Comparison of ENCODE assay signal across 10 cellular contexts in genomic region chr12:92650228-92650822, GRCh38. TPM values are rescaled to one million over a fixed set of nuclear protein-coding genes. Genes with fewer than 3 reads are reported as not detected.
A peak's percentile ranks its signal among the peaks of the same experiment; 100 is the strongest.
DNase-seq lines count a peak whose midpoint lies in the region; ATAC-seq, FAIRE-seq and TF ChIP-seq lines count a peak whose summit lies in the region.
"Had no signal": no experiment of that assay in that cellular context is flagged by ENCODE, and none has a peak within 500 bp of the region (broad histone marks: within the 10 kb centered on the region; RNA-seq: fewer than 3 reads in every experiment).

No MANE protein-coding gene starts in this region.

- H3K4me2 ChIP-seq in neural cell (ENCODE audit: low read length), result no peak overlapping the region

- no peaks in the 10 kb centered on the region for H3K9me3 ChIP-seq in neural cell (ENCODE audit: low read length)
- no peaks in the 10 kb centered on the region for H3K9me3 ChIP-seq in tibial nerve
- H3K9me3 ChIP-seq in suprapubic skin, result no peaks in the 10 kb centered on the region
- H3K9me3 ChIP-seq: gastrocnemius medialis had no signal

- H3K36me3 ChIP-seq in neural cell (ENCODE audit: insufficient read depth, low read length) (no peaks in the 10 kb centered on the region), tibial nerve (no peaks in the 10 kb centered on the region), suprapubic skin (no peaks in the 10 kb centered on the region)
- H3K36me3 ChIP-seq: gastrocnemius medialis had no signal

- H3K9me2 ChIP-seq in neural cell (ENCODE audit: insufficient read depth, low read length), result no peaks in the 10 kb centered on the region

- TF ChIP-seq CTCF in VCaP (conservative IDR thresholded peaks at IDR 0.05) (peak; percentile 25), neural cell (IDR thresholded peaks at IDR 0.05; ENCODE audit: poor library complexity, severe bottlenecking) (peak; percentile 27), tibial nerve (IDR thresholded peaks at IDR 0.05) (no peak), suprapubic skin (IDR thresholded peaks at IDR 0.05) (no peak)

- WGBS in tibial nerve, 2 donors, result 59 to 64% methylated on average over 7 of the region's 7 CpGs
- WGBS in suprapubic skin, result 63% methylated on average over 7 of the region's 7 CpGs

- H2AFZ ChIP-seq in neural cell (ENCODE audit: low read depth, low read length), result no peak overlapping the region

- TF ChIP-seq POLR2A in tibial nerve (IDR thresholded peaks at IDR 0.05) (no peak), suprapubic skin (IDR thresholded peaks at IDR 0.05) (no peak)

- TF ChIP-seq RAD21 in neural cell (conservative IDR thresholded peaks at IDR 0.05), result no peak

- no peaks in the 10 kb centered on the region for H3F3A ChIP-seq in neural cell (ENCODE audit: insufficient read depth, low read length, poor library complexity, severe bottlenecking)

- ATAC-seq in GM18861 (IDR thresholded peaks at IDR 0.05; ENCODE audit: unreplicated experiment), result peak; percentile 13
- peak; percentile 12 for ATAC-seq in HG02623 (IDR thresholded peaks at IDR 0.05; ENCODE audit: unreplicated experiment)

- no peaks in the 10 kb centered on the region for H3K79me2 ChIP-seq in neural cell (replicated peaks; ENCODE audit: insufficient read depth, low read length)

- H3K27me3 ChIP-seq in neural cell (ENCODE audit: insufficient read depth, low read depth, low read length), result no peaks in the 10 kb centered on the region
- no peaks in the 10 kb centered on the region for H3K27me3 ChIP-seq in tibial nerve
- H3K27me3 ChIP-seq in suprapubic skin, result no peaks in the 10 kb centered on the region
- H3K27me3 ChIP-seq: gastrocnemius medialis had no signal

- H4K20me1 ChIP-seq in neural cell (ENCODE audit: insufficient read depth), result no peaks in the 10 kb centered on the region

- no peak overlapping the region for H3K9ac ChIP-seq in neural cell (ENCODE audit: low read length)

- TF ChIP-seq EP300 in neural cell (conservative IDR thresholded peaks at IDR 0.05; ENCODE audit: poor library complexity, severe bottlenecking) (no peak), tibial nerve (IDR thresholded peaks at IDR 0.05) (no peak), suprapubic skin (IDR thresholded peaks at IDR 0.05) (no peak)

- no peak for FAIRE-seq in urothelium cell line (lab: Jason Lieb, UNC)

- H3K27ac ChIP-seq in VCaP, result no peak overlapping the region
- no peak overlapping the region for H3K27ac ChIP-seq in neural cell (ENCODE audit: low read length)
- H3K27ac ChIP-seq in tibial nerve, result no peak overlapping the region
- H3K27ac ChIP-seq in suprapubic skin, result no peak overlapping the region
- H3K27ac ChIP-seq: gastrocnemius medialis had no signal

- H3K4me1 ChIP-seq in tibial nerve (peaks cover 0 to 14% (median 2%) of the 10 kb centered on the region in 4 donors), suprapubic skin (peaks cover 17% of the 10 kb centered on the region)

- H3K4me3 ChIP-seq in neural cell (ENCODE audit: low read length) (no peak overlapping the region), tibial nerve (no peak overlapping the region), suprapubic skin (no peak overlapping the region)
- H3K4me3 ChIP-seq: gastrocnemius medialis had no signal

- DNase-seq in urothelium cell line (ENCODE audit: low spot score) (no peak), tibial nerve (ENCODE audit: low spot score in 2 of 2) (no peak), suprapubic skin (ENCODE audit: low spot score in 2 of 2) (no peak)

TF ChIP-seq in neural cell, 6 proteins besides CTCF, POLR2A, EP300 and RAD21:
- TF ChIP-seq MXI1 (conservative IDR thresholded peaks at IDR 0.05; ENCODE audit: poor library complexity, severe bottlenecking) (no peak), SMC3 (conservative IDR thresholded peaks at IDR 0.05; ENCODE audit: poor library complexity) (peak; percentile 9)

RNA-seq across cellular contexts. Expression of gene PLEKHG7, which starts 52.5 kb away (rescaled TPM):
- not detected in 2 replicates for polyA plus RNA-seq in neural cell
- polyA minus RNA-seq in neural cell, result not detected in 2 replicates
- total RNA-seq in tibial nerve (1 to 10 TPM; 1.2 to 3.1 (median 2.2) TPM), suprapubic skin (not detected)
- total RNA-seq: gastrocnemius medialis, H4, kidney epithelial cell had no signal

Comparison
In these comparisons a context has a peak if more than half of its experiments do, and no peak if none do; other contexts are left out.
1. CTCF ChIP-seq: peak in VCaP (single experiment) and neural cell (single experiment); none in tibial nerve (0 of 5) and suprapubic skin (0 of 2).